ENCODE assay signal across 8 cellular contexts in genomic region chr10:102055647-102056419, GRCh38. TPM values are rescaled to one million over a fixed set of nuclear protein-coding genes. Genes with fewer than 3 reads are reported as not detected.
DNase-seq lines count a peak whose midpoint lies in the region; ATAC-seq and TF ChIP-seq lines count a peak whose summit lies in the region.

ARMH3 (minus strand) TSS chr10:102056173; CDS start chr10:102040114, 16,059 bp downstream.

- BruUV-seq in Calu3 (replicated peaks; lab: Mats Ljungman, UMichigan), result no TSS peak
- BruUV-seq in OCI-LY7 (replicated peaks; lab: Mats Ljungman, UMichigan), result no TSS peak

- peak; percentile 98 for ATAC-seq in GM21423 (IDR thresholded peaks at IDR 0.05; ENCODE audit: unreplicated experiment)

- H3K4me2 ChIP-seq in OCI-LY7 (ENCODE audit: low read length), result peak within 1 kb of the TSS; percentile 62

- 2% methylated on average over 79 of the region's 79 CpGs for WGBS in HUES64

- peaks cover 15% of the 10 kb centered on the region for H3K36me3 Mint-ChIP-seq in Calu3 (ENCODE audit: insufficient read depth, unreplicated experiment)

- H3K9me2 ChIP-seq in OCI-LY7 (ENCODE audit: insufficient read depth, low read length), result no peaks in the 10 kb centered on the region

- no peaks in the 10 kb centered on the region for H3K4me1 ChIP-seq in HUES64 (ENCODE audit: insufficient read depth, low read length)
- peaks cover 30% of the 10 kb centered on the region for H3K4me1 ChIP-seq in OCI-LY7 (ENCODE audit: insufficient read depth, low read length, poor library complexity, severe bottlenecking)
- peaks cover 50% of the 10 kb centered on the region for H3K4me1 ChIP-seq in mononuclear cell (ENCODE audit: insufficient read depth, low read length)

- H3K27me3 ChIP-seq in HUES64 (ENCODE audit: insufficient read depth, low read length) (no peaks in the 10 kb centered on the region), mononuclear cell (ENCODE audit: insufficient read depth, low read length) (no peaks in the 10 kb centered on the region)

- intact Hi-C loops in Calu3 (cut with micrococcal nuclease; ENCODE audit: unreplicated experiment) (no loop called here), OCI-LY7 (cut with micrococcal nuclease; ENCODE audit: unreplicated experiment) (loop anchor here (1.0 kb wide), 1 partner anchor 9 kb away; the partner anchor contains the start of gene HPS6)

- H2AFZ ChIP-seq in OCI-LY7 (ENCODE audit: low read length), result peak within 1 kb of the TSS; percentile 92

- peak; percentile 87 for DNase-seq in Calu3
- DNase-seq in OCI-LY7 (ENCODE audit: low spot score), result peak; percentile 98
- peak; percentile 75 for DNase-seq in activated T-cell treated with anti-CD3 and anti-CD28 coated beads for 1 hour (ENCODE audit: low read depth)
- DNase-seq in epithelial cell of esophagus (ENCODE audit: low read depth), result peak; percentile 97
- DNase-seq in stimulated activated CD8-positive, alpha-beta memory T cell treated with anti-CD3 and anti-CD28 coated beads, Interleukin-4, amount 100 ng/mL, for 1 hour (ENCODE audit: low read depth in 2 of 2, low spot score in 1 of 2), result peak; percentile 67 to 72

- H3K36me3 ChIP-seq in HUES64 (ENCODE audit: insufficient read depth, low read length) (no peaks in the 10 kb centered on the region), OCI-LY7 (ENCODE audit: insufficient read depth, low read length) (no peaks in the 10 kb centered on the region)

- POLR2A ChIA-PET in OCI-LY7 (lab: Charles Lee), result interaction anchor here (0.5 to 1.5 kb wide), 8 partner anchors 7 to 1010 kb away, joined by 3 to 7 read pairs (median 4); no protein-coding TSS in a partner anchor

- H3K4me1 Mint-ChIP-seq in Calu3 (ENCODE audit: low read depth, unreplicated experiment), result peaks cover 22% of the 10 kb centered on the region

- peak within 1 kb of the TSS; percentile 71 for H3K9ac ChIP-seq in HUES64 (ENCODE audit: low read depth, low read length)

- H3K9me3 Mint-ChIP-seq in Calu3 (ENCODE audit: low read depth, unreplicated experiment), result no peaks in the 10 kb centered on the region

- no peaks in the 10 kb centered on the region for H3K27me3 Mint-ChIP-seq in Calu3 (ENCODE audit: unreplicated experiment)

- H3K27ac ChIP-seq in HUES64 (ENCODE audit: low read depth, low read length) (peak within 1 kb of the TSS; percentile 59; the same call in 1 of the 2 replicates), OCI-LY7 (ENCODE audit: low read depth, low read length, poor library complexity, severe bottlenecking) (peak within 1 kb of the TSS; percentile 30)

- peak within 1 kb of the TSS; percentile 75 for H3K27ac Mint-ChIP-seq in Calu3 (ENCODE audit: unreplicated experiment)

- CTCF ChIA-PET in Calu3 (lab: Charles Lee), result interaction anchor here (0.7 to 1.0 kb wide), 2 partner anchors 216 to 716 kb away, joined by 3 read pairs; no protein-coding TSS in a partner anchor
- CTCF ChIA-PET in OCI-LY7 (lab: Charles Lee; ENCODE audit: unreplicated experiment), result interaction anchor here (0.7 kb wide), 1 partner anchor 25 kb away, joined by 3 read pairs; no protein-coding TSS in a partner anchor

- H3K4me3 ChIP-seq in HUES64 (ENCODE audit: low read length) (peak within 1 kb of the TSS; percentile 88), OCI-LY7 (ENCODE audit: low read depth, low read length, poor library complexity, severe bottlenecking) (peak within 1 kb of the TSS; percentile 86), epithelial cell of esophagus (ENCODE audit: low read length) (peak within 1 kb of the TSS; percentile 92), mononuclear cell (ENCODE audit: low read length) (peak within 1 kb of the TSS; percentile 73)

- TF ChIP-seq CTCF in Calu3 (IDR thresholded peaks at IDR 0.05; ENCODE audit: unreplicated experiment) (no peak), OCI-LY7 (conservative IDR thresholded peaks at IDR 0.05; ENCODE audit: low read length) (no peak), epithelial cell of esophagus (IDR thresholded peaks at IDR 0.05; ENCODE audit: insufficient read depth, low read depth, low read length, missing control alignments) (no peak)

- no peaks in the 10 kb centered on the region for H3K9me3 ChIP-seq in HUES64 (ENCODE audit: insufficient read depth, low read depth, low read length)
- H3K9me3 ChIP-seq in OCI-LY7 (ENCODE audit: low read length), result no peaks in the 10 kb centered on the region
- no peaks in the 10 kb centered on the region for H3K9me3 ChIP-seq in mononuclear cell (ENCODE audit: low read depth, low read length)

- peaks cover 44% of the 10 kb centered on the region; the same call in 1 of the 2 replicates for H3K79me2 ChIP-seq in OCI-LY7 (ENCODE audit: insufficient read depth, low read depth, low read length)

- no peaks in the 10 kb centered on the region for H4K20me1 ChIP-seq in OCI-LY7 (ENCODE audit: insufficient read depth, low read length)

- H3K4me3 Mint-ChIP-seq in Calu3 (ENCODE audit: low read depth, unreplicated experiment), result peak within 1 kb of the TSS; percentile 86

RNA-seq across cellular contexts. Expression of gene ARMH3, which starts in this region (rescaled TPM):
- total RNA-seq in Calu3 (2022) (14.1 and 14.5 TPM in 2 replicates), OCI-LY7 (2022) (19.3 and 24.3 TPM in 2 replicates), mononuclear cell (10.4 TPM)
- polyA plus RNA-seq in HUES64 (2013, experiment 1 of 2), result 12.2 TPM
- polyA plus RNA-seq in HUES64 (2013, experiment 2 of 2), result 11.8 TPM
- total RNA-seq in OCI-LY7 (2014; rRNA removed; shearing (Covaris generic)), result 5.7 and 7.9 TPM in 2 replicates

Comparison
In these comparisons a context has a peak if more than half of its experiments do, and no peak if none do; other contexts are left out.
1. Peak in every context shown above with its lines: DNase-seq, ATAC-seq, H3K4me3 ChIP-seq and H3K27ac ChIP-seq.